ENCODE assay signal across 1 cellular context in genomic region chr10:73836427-73836826, GRCh38.
TF ChIP-seq lines count a peak whose summit lies in the region.

No MANE protein-coding gene starts in this region.

TF ChIP-seq in endothelial cell of umbilical vein, 7 proteins besides CTCF, POLR2A, EP300 and RAD21:
- TF ChIP-seq MYC (IDR thresholded peaks at IDR 0.05; ENCODE audit: low read depth, low read length), result no peak
- TF ChIP-seq JUN (IDR thresholded peaks at IDR 0.05; ENCODE audit: borderline replicate concordance, insufficient read depth, insufficient read length, low read depth), result no peak
- TF ChIP-seq POLR2AphosphoS5 (IDR thresholded peaks at IDR 0.05; ENCODE audit: insufficient read depth, low read depth, low read length), result no peak
- TF ChIP-seq GATA2 (IDR thresholded peaks at IDR 0.05; ENCODE audit: insufficient read depth, insufficient read length, low read depth, low read length), result no peak
- TF ChIP-seq, protein P1, sequence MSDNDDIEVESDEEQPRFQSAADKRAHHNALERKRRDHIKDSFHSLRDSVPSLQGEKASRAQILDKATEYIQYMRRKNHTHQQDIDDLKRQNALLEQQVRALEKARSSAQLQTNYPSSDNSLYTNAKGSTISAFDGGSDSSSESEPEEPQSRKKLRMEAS (IDR thresholded peaks at IDR 0.05; ENCODE audit: insufficient read depth, insufficient read length), result no peak
- TF ChIP-seq FOS (IDR thresholded peaks at IDR 0.05; ENCODE audit: borderline replicate concordance, insufficient read depth, low read length), result no peak
